In genomic region chr12:109098142-109098652, GRCh38 we compare ENCODE assay signal across 8 cellular contexts. TPM values are rescaled to one million over a fixed set of nuclear protein-coding genes. Genes with fewer than 3 reads are reported as not detected.
DNase-seq lines count a peak whose midpoint lies in the region; ATAC-seq and TF ChIP-seq lines count a peak whose summit lies in the region.

No MANE protein-coding gene starts in this region.

- peak; percentile 47 to 82 for TF ChIP-seq POLR2A in adrenal gland (IDR thresholded peaks at IDR 0.05)

- H3K9me3 ChIP-seq in DOHH2 (ENCODE audit: control insufficient read depth, insufficient read depth, low read length), result no peaks in the 10 kb centered on the region
- H3K9me3 ChIP-seq in adrenal gland (replicated peaks in 1 of 3), result no peaks in the 10 kb centered on the region
- H3K9me3 ChIP-seq in hepatocyte (ENCODE audit: low read depth), result no peaks in the 10 kb centered on the region

- H4K20me1 ChIP-seq in DOHH2 (ENCODE audit: control insufficient read depth, insufficient read depth, low read depth, low read length) (peaks cover 11% of the 10 kb centered on the region; the same call in 1 of the 2 replicates), hepatocyte (ENCODE audit: insufficient read depth, poor library complexity, severe bottlenecking) (no peaks in the 10 kb centered on the region)

- H3K4me1 ChIP-seq in DOHH2 (ENCODE audit: control insufficient read depth, low read length), result peaks cover 27% of the 10 kb centered on the region
- H3K4me1 ChIP-seq in adrenal gland (replicated peaks in 1 of 2), result peaks cover 23 to 46% of the 10 kb centered on the region in 2 donors
- H3K4me1 ChIP-seq in hepatocyte (ENCODE audit: insufficient read depth), result no peaks in the 10 kb centered on the region

- peak in 46 of 76 experiments; percentile 4 to 69 (median 42) for DNase-seq in HUDEP-2 (lab: John Stamatoyannopoulos, UW; ENCODE audit: unreplicated experiment in 76 of 76)
- peak; percentile 77 to 88 (median 84) for DNase-seq in adrenal gland
- peak; percentile 84 for DNase-seq in hepatocyte (ENCODE audit: low spot score)
- no peak for DNase-seq in skeletal muscle cell (ENCODE audit: low read depth)
- DNase-seq in inferior parietal cortex (ENCODE audit: extremely low spot score), result no peak
- DNase-seq in NK-92 (lab: John Stamatoyannopoulos, UW; ENCODE audit: unreplicated experiment), result no peak

- H3K79me2 ChIP-seq in DOHH2 (ENCODE audit: control insufficient read depth, low read length), result peaks cover 24% of the 10 kb centered on the region
- peaks cover 30% of the 10 kb centered on the region for H3K79me2 ChIP-seq in hepatocyte

- peak; percentile 35 for ATAC-seq in GM21447 (IDR thresholded peaks at IDR 0.05; ENCODE audit: unreplicated experiment)

- TF ChIP-seq CTCF in DOHH2 (IDR thresholded peaks at IDR 0.05; ENCODE audit: low read depth, low read length, poor library complexity, severe bottlenecking) (no peak), adrenal gland (IDR thresholded peaks at IDR 0.05) (no peak), hepatocyte (IDR thresholded peaks at IDR 0.05; ENCODE audit: poor library complexity) (no peak)

- 0 to 1% (median 0%) methylated on average over 14 to 38 of the region's 38 CpGs for WGBS in adrenal gland, 4 donors
- WGBS in hepatocyte (ENCODE audit: low lambda C conversion rate, missing lambda C conversion rate), result under 1% methylated on average over 31 of the region's 38 CpGs

- H2AFZ ChIP-seq in hepatocyte, result peak overlapping the region; percentile 85

- H3K4me2 ChIP-seq in DOHH2 (ENCODE audit: low read length) (peak overlapping the region; percentile 93), hepatocyte (peak overlapping the region; percentile 83)

- H3K9me2 ChIP-seq in DOHH2 (replicated peaks; ENCODE audit: control insufficient read depth, low read length), result no peaks in the 10 kb centered on the region
- no peaks in the 10 kb centered on the region for H3K9me2 ChIP-seq in hepatocyte (replicated peaks; ENCODE audit: insufficient read depth)

- no peak overlapping the region for H3K27ac ChIP-seq in DOHH2 (ENCODE audit: low read depth, low read length)
- H3K27ac ChIP-seq in adrenal gland, result peak overlapping the region; percentile 79 to 94 (median 89)
- peak overlapping the region; percentile 88 for H3K27ac ChIP-seq in hepatocyte

- H3F3A ChIP-seq in DOHH2 (ENCODE audit: control insufficient read depth, insufficient read depth), result peaks cover 3% of the 10 kb centered on the region; the same call in 1 of the 2 replicates

- H3K4me3 ChIP-seq in DOHH2 (ENCODE audit: low read length) (peak overlapping the region; percentile 97), adrenal gland (peak overlapping the region; percentile 23 to 71 (median 58)), hepatocyte (peak overlapping the region; percentile 51), skeletal muscle cell (ENCODE audit: low read depth, low read length) (peak overlapping the region; percentile 77)

- H3K36me3 ChIP-seq in DOHH2 (ENCODE audit: control insufficient read depth, low read length) (peaks cover 46% of the 10 kb centered on the region), adrenal gland (replicated peaks in 1 of 2) (peaks cover 0 to 15% of the 10 kb centered on the region in 2 donors), hepatocyte (replicated peaks; ENCODE audit: insufficient read depth, low read depth) (no peaks in the 10 kb centered on the region)

- no peaks in the 10 kb centered on the region for H3K27me3 ChIP-seq in DOHH2 (ENCODE audit: control insufficient read depth, low read length)
- no peaks in the 10 kb centered on the region for H3K27me3 ChIP-seq in adrenal gland
- H3K27me3 ChIP-seq in hepatocyte, result no peaks in the 10 kb centered on the region

- intact Hi-C loops in adrenal gland (cut with DNase I), result no loop called here

RNA-seq across cellular contexts. Expression of gene UNG, which starts 0.8 kb away (rescaled TPM):
- total RNA-seq in adrenal gland (100 to 1,000 TPM in 3 of 8 donors, 10 to 100 TPM in 5; 55.9 to 135 (median 84.0) TPM), hepatocyte (35.7 and 40.4 TPM in 2 replicates)
- polyA plus RNA-seq in adrenal gland (10 to 100 TPM; 52.5 to 74.2 (median 68.7) TPM), hepatocyte (35.3 and 41.2 TPM in 2 replicates)

RNA-seq across cellular contexts. Expression of gene ALKBH2, which starts 4.9 kb away (rescaled TPM):
- total RNA-seq in adrenal gland, result 10 to 100 TPM in 6 of 8 donors, 1 to 10 TPM in 2; 4.2 to 19.9 (median 12.9) TPM
- 10 to 100 TPM; 18.3 to 43.6 (median 40.8) TPM for polyA plus RNA-seq in adrenal gland
- 10.1 and 14.0 TPM in 2 replicates for total RNA-seq in hepatocyte
- polyA plus RNA-seq in hepatocyte, result 18.6 and 22.1 TPM in 2 replicates

RNA-seq across cellular contexts. Expression of gene ACACB, which starts 18.2 kb away (rescaled TPM):
- total RNA-seq in adrenal gland, result 100 to 1,000 TPM in 2 of 8 donors, 10 to 100 TPM in 6; 41.1 to 143 (median 74.0) TPM
- 10 to 100 TPM; 35.5 to 87.0 (median 47.5) TPM for polyA plus RNA-seq in adrenal gland
- 9.3 and 13.3 TPM in 2 replicates for total RNA-seq in hepatocyte
- polyA plus RNA-seq in hepatocyte, result 3.8 and 3.9 TPM in 2 replicates

RNA-seq across cellular contexts. Expression of gene USP30, which starts 45.8 kb away (rescaled TPM):
- 10 to 100 TPM; 22.0 to 36.1 (median 26.8) TPM for total RNA-seq in adrenal gland
- polyA plus RNA-seq in adrenal gland, result 10 to 100 TPM in 2 of 3 donors, 1 to 10 TPM in 1; 9.3 to 28.0 (median 11.8) TPM
- 13.8 and 19.8 TPM in 2 replicates for total RNA-seq in hepatocyte
- 11.2 and 12.5 TPM in 2 replicates for polyA plus RNA-seq in hepatocyte

Comparison
In these comparisons a context has a peak if more than half of its experiments do, and no peak if none do; other contexts are left out.
1. DNase-seq: peak in HUDEP-2 (46 of 76), adrenal gland (7 of 7) and hepatocyte (single experiment); none in skeletal muscle cell (single experiment), inferior parietal cortex (single experiment) and NK-92 (single experiment).
2. Peak in every context shown above with its lines, with median percentiles within 50 percentile points of each other: H3K4me3 ChIP-seq.